In the genomic region with DNA sequence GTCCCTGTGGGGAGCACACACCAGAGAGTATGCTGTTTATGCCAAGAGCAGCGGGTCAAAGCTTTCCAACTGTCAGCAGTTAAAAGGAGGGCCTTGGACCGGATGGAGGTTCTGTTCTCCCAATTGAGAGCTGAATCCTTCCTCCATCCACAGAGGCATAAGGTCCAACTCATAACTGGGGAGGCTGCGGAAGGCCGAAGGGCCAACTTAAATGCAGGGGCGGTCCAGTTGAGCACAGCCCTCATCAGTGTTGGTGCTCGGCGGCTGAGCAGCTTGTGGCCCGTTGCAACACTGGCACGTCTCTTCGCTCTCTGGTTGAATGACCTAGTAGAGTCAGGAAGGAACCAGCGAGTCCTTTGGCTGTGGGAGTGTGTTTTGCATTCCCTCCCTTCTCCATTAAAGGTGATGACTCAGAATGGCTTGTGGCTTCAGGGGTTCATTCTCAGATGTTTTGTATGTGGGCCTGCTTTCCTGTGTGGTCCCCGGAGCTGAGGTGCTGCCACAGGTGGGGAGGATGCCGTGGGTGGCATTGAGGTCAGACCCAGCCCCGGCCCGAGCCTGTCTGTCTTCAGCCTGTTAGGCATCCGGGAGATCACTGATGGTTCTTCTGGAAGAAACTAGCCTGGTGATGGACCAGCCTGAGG, we compare ENCODE assay signal across 8 cellular contexts. TPM values are rescaled to one million over a fixed set of nuclear protein-coding genes. Genes with fewer than 3 reads are reported as not detected.
DNase-seq lines count a peak whose midpoint lies in the region; ATAC-seq, FAIRE-seq and TF ChIP-seq lines count a peak whose summit lies in the region.

No MANE protein-coding gene starts in this region.

- in situ Hi-C loops in GM12878 (cut with MboI), result no loop called here

- H3K27ac ChIP-seq in GM12878 (ENCODE audit: control insufficient read depth, insufficient read depth), result no peak overlapping the region

- CTCF ChIA-PET in GM12878 (lab: Yijun Ruan, JAX), result interaction anchor here (0.9 to 1.2 kb wide), 2 partner anchors 36 to 80 kb away, joined by 3 to 4 read pairs; no protein-coding TSS in a partner anchor

- H3K9ac ChIP-seq in GM12878 (ENCODE audit: control insufficient read depth, insufficient read depth, low read length), result no peak overlapping the region

- no peaks in the 10 kb centered on the region for H3K9me3 ChIP-seq in GM12878 (replicated peaks; ENCODE audit: control insufficient read depth, insufficient read depth, low read length)

- no peaks in the 10 kb centered on the region; a peak in 1 of 4 replicates for H3K27me3 ChIP-seq in GM12878 (replicated peaks in 1 of 2; ENCODE audit: control insufficient read depth in 2 of 2, insufficient read depth in 2 of 2, low read length in 1 of 2)

- RAD21 ChIA-PET in GM12878 (lab: Charles Lee; ENCODE audit: unreplicated experiment), result no interaction called here

- TF ChIP-seq RAD21 in GM12878 (IDR thresholded peaks at IDR 0.05; ENCODE audit: insufficient read depth, low read depth, low read length), result no peak

- SMC1A ChIA-PET in GM12878 (lab: Charles Lee; ENCODE audit: uncharacterized antibody, unreplicated experiment), result interaction anchor here (0.7 kb wide), 1 partner anchor 21 kb away, joined by 3 read pairs; no protein-coding TSS in a partner anchor

- no peaks in the 10 kb centered on the region for H3K4me1 ChIP-seq in GM12878 (ENCODE audit: control insufficient read depth, insufficient read depth, low read length)

- TF ChIP-seq POLR2A in GM12878 (IDR thresholded peaks at IDR 0.05; ENCODE audit: low read depth, low read length), result no peak

- no peaks in the 10 kb centered on the region for H4K20me1 ChIP-seq in GM12878 (ENCODE audit: control insufficient read depth, insufficient read depth)

- DNase-seq in T-helper 1 cell (peak in 4 of 5 donors; percentile 34 to 50 (median 40)), GM12878 (ENCODE audit: low read depth, low spot score) (no peak), GM19238 (ENCODE audit: insufficient read length, low spot score) (no peak), posterior cingulate gyrus (no peak), iPS-NIHi11 (ENCODE audit: low spot score) (no peak), RKO (ENCODE audit: low spot score) (no peak)
- peak; percentile 17 to 30 for DNase-seq in stimulated activated CD4-positive, alpha-beta T cell treated with anti-CD3 and anti-CD28 coated beads, Interleukin-2, amount 100 ng/mL, for 48 hours

- no peak overlapping the region for H2AFZ ChIP-seq in GM12878 (ENCODE audit: control insufficient read depth, low read depth, low read length)

- no peak for TF ChIP-seq EP300 in GM12878 (IDR thresholded peaks at IDR 0.05; ENCODE audit: borderline replicate concordance in 1 of 2, control insufficient read depth in 1 of 2, low read depth in 2 of 2, low read length in 2 of 2)

- no TSS peak for BruUV-seq in GM12878 (replicated peaks; lab: Mats Ljungman, UMichigan)

- H3K36me3 ChIP-seq in GM12878 (ENCODE audit: control insufficient read depth in 2 of 2, insufficient read depth in 2 of 2, low read length in 1 of 2), result no peaks in the 10 kb centered on the region

- no peaks in the 10 kb centered on the region for H3K79me2 ChIP-seq in GM12878 (ENCODE audit: control insufficient read depth, insufficient read depth, low read length)

- no peak overlapping the region for H3K4me2 ChIP-seq in GM12878 (ENCODE audit: control insufficient read depth, insufficient read depth)

- no peak for FAIRE-seq in GM12878 (lab: Jason Lieb, UNC)

- H3K4me3 ChIP-seq in GM12878, result no peak overlapping the region

- ATAC-seq in GM21529 (IDR thresholded peaks at IDR 0.05; ENCODE audit: unreplicated experiment) (peak; percentile 81), GM12878 (peak; percentile 33; the same call in 2 of the 3 replicates)

- intact Hi-C loops in GM12878 (cut with micrococcal nuclease; ENCODE audit: unreplicated experiment) (no loop called here), posterior cingulate gyrus (cut with DNase I) (loop anchor here (10.0 kb wide), 1 partner anchor 49 kb away; a partner anchor contains a TSS)

- no peak for TF ChIP-seq CTCF in GM12878 (IDR thresholded peaks at IDR 0.05 in 2 of 3, conservative IDR thresholded peaks at IDR 0.05 in 1 of 3; ENCODE audit: control insufficient read depth in 2 of 3, extremely low read depth in 1 of 3, insufficient read depth in 1 of 3, low read depth in 3 of 3, low read length in 3 of 3)

- POLR2A ChIA-PET in GM12878 (lab: Charles Lee), result no interaction called here

- WGBS in GM12878 (ENCODE audit: insufficient coverage, insufficient replicate concordance, low lambda C conversion rate, missing lambda C conversion rate), result 14% methylated on average over 16 of the region's 16 CpGs

TF ChIP-seq in GM12878, 131 proteins besides CTCF, POLR2A, EP300 and RAD21:
- TF ChIP-seq RUNX3 (IDR thresholded peaks at IDR 0.05; ENCODE audit: low read length), result peak; percentile 74
- 0 out of 2 replicates have a peak, but pooled peaks have one; percentile 21 for TF ChIP-seq FOXM1 (IDR thresholded peaks at IDR 0.05; ENCODE audit: low read depth, low read length)
- TF ChIP-seq TCF12 (IDR thresholded peaks at IDR 0.05; ENCODE audit: low read depth, low read length), result 0 out of 2 replicates have a peak, but pooled peaks have one; percentile 67
- TF ChIP-seq TCF3 (IDR thresholded peaks at IDR 0.05; ENCODE audit: borderline replicate concordance, insufficient read depth, low read depth, low read length), result 0 out of 2 replicates have a peak, but pooled peaks have one; percentile 65
- no peak for TF ChIP-seq EED (IDR thresholded peaks at IDR 0.05; ENCODE audit: low read depth)
- TF ChIP-seq JUND (IDR thresholded peaks at IDR 0.05; ENCODE audit: low read depth, low read length), result no peak

RNA-seq across cellular contexts. Expression of a gene that starts 44.8 kb away (rescaled TPM):
- not detected in 2 replicates for total RNA-seq in GM12878 (2013; cell fraction: nucleolus; rRNA removed)
- 0.06 TPM in 1 of 2 replicates, not detected in the other for total RNA-seq in GM12878 (2014; rRNA removed)
- under 0.01 TPM in 1 of 2 replicates, not detected in the other for total RNA-seq in GM12878 (2014; rRNA removed; fragmentation: Illumina TruSeq; extraction: Trizol)
- 0.13 TPM in 2 replicates for total RNA-seq in GM12878 (2021)
- not detected for polyA plus RNA-seq in GM12878 (2011; ENCODE audit: low read depth)
- polyA plus RNA-seq in GM12878 (2011; rRNA removed), result not detected in 2 replicates
- under 0.01 TPM in 1 of 2 replicates, not detected in the other for polyA plus RNA-seq in GM12878 (2011; cell fraction: cytosol; rRNA removed)
- 0.04 TPM in 1 of 2 replicates, not detected in the other for polyA plus RNA-seq in GM12878 (2011; cell fraction: nucleus; rRNA removed)
- polyA plus RNA-seq in GM12878 (2012), result 0.03 TPM in 2 replicates
- polyA plus RNA-seq in GM12878 (2014; fragmentation: Illumina TruSeq; extraction: Trizol), result 0.01 and 0.05 TPM in 2 replicates
- not detected for polyA plus RNA-seq in GM12878 (2014; fragmentation: Nextera tagmentation; extraction: Ambion mirVana)
- 0.03 TPM in 1 of 2 replicates, not detected in the other for polyA plus RNA-seq in GM12878 (2014; rRNA removed)
- polyA plus RNA-seq in GM12878 (2016; fragmentation: Nextera tagmentation; extraction: Ambion mirVana), result not detected
- 0.07 TPM in 1 of 2 replicates, not detected in the other for polyA minus RNA-seq in GM12878 (2011; rRNA and poly(A)+ RNA removed)
- not detected in 2 replicates for polyA minus RNA-seq in GM12878 (2011; cell fraction: cytosol; rRNA and poly(A)+ RNA removed)
- 0.10 TPM in 1 of 2 replicates, not detected in the other for polyA minus RNA-seq in GM12878 (2011; cell fraction: nucleus; rRNA and poly(A)+ RNA removed)

RNA-seq across cellular contexts. Expression of a gene that starts 54.4 kb away (rescaled TPM):
- not detected in 2 replicates for total RNA-seq in GM12878 (2013; cell fraction: nucleolus; rRNA removed)
- total RNA-seq in GM12878 (2014; rRNA removed) (not detected in 2 replicates), GM12878 (2014; rRNA removed; fragmentation: Illumina TruSeq; extraction: Trizol) (not detected in 2 replicates), GM12878 (2021) (0.11 TPM in 1 of 2 replicates, not detected in the other)
- not detected for polyA plus RNA-seq in GM12878 (2011; ENCODE audit: low read depth)
- polyA plus RNA-seq in GM12878 (2011; rRNA removed) (not detected in 2 replicates), GM12878 (2014; fragmentation: Illumina TruSeq; extraction: Trizol) (not detected in 2 replicates), GM12878 (2014; fragmentation: Nextera tagmentation; extraction: Ambion mirVana) (not detected), GM12878 (2014; rRNA removed) (not detected in 2 replicates), GM12878 (2016; fragmentation: Nextera tagmentation; extraction: Ambion mirVana) (under 1 TPM in 1 of 2 experiments, not detected in 1; 0.13 TPM)
- polyA plus RNA-seq in GM12878 (2011; cell fraction: cytosol; rRNA removed), result not detected in 2 replicates
- polyA plus RNA-seq in GM12878 (2011; cell fraction: nucleus; rRNA removed), result not detected in 2 replicates
- polyA plus RNA-seq in GM12878 (2012), result not detected in 2 replicates
- polyA minus RNA-seq in GM12878 (2011; rRNA and poly(A)+ RNA removed), result not detected in 2 replicates
- 0.67 and 1.5 TPM in 2 replicates for polyA minus RNA-seq in GM12878 (2011; cell fraction: cytosol; rRNA and poly(A)+ RNA removed)
- polyA minus RNA-seq in GM12878 (2011; cell fraction: nucleus; rRNA and poly(A)+ RNA removed), result not detected in 2 replicates

Comparison
In these comparisons a context has a peak if more than half of its experiments do, and no peak if none do; other contexts are left out.
1. DNase-seq: peak in T-helper 1 cell (4 of 5) and stimulated activated CD4-positive, alpha-beta T cell treated with anti-CD3 and anti-CD28 coated beads, Interleukin-2, amount 100 ng/mL, for 48 hours (2 of 2); none in GM12878 (single experiment), GM19238 (single experiment), posterior cingulate gyrus (0 of 10), iPS-NIHi11 (single experiment) and RKO (single experiment).